In the genomic region with DNA sequence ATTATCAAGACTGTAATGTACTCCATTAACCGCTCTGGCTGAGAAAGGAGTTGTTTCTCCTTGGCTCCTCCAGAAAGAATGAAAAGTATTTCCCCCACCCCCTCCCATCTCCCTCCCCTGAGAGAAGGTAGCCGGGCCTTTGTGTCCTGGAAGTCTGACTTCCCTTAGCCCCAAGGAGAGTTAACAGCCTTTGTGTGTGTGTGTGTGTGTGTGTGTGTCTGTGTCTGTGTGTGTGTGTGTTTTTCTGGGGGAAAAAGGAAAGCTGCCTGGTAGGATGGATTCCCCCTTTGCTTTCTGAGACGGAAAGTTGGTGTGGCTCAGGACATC, we compare ENCODE assay signal across 15 cellular contexts. TPM values are rescaled to one million over a fixed set of nuclear protein-coding genes. Genes with fewer than 3 reads are reported as not detected.
DNase-seq lines count a peak whose midpoint lies in the region; ATAC-seq and TF ChIP-seq lines count a peak whose summit lies in the region.
"Had no signal": no experiment of that assay in that cellular context is flagged by ENCODE, and none has a peak within 500 bp of the region (broad histone marks: within the 10 kb centered on the region; RNA-seq: fewer than 3 reads in every experiment).

No MANE protein-coding gene starts in this region.

- H3K27ac ChIP-seq in right cardiac atrium (ENCODE audit: low read length) (no peak overlapping the region), neuronal stem cell (replicated peaks; ENCODE audit: low read length) (peak overlapping the region; percentile 54)
- H3K27ac ChIP-seq in CD4-positive, alpha-beta memory T cell (ENCODE audit: low read depth, low read length), result no peak overlapping the region
- H3K27ac ChIP-seq: epithelial cell of prostate, Peyer's patch had no signal

- peak overlapping the region; percentile 50 for H3K4me2 ChIP-seq in neuronal stem cell (ENCODE audit: insufficient read depth, low read length, poor library complexity, severe bottlenecking)

- H2BK120ac ChIP-seq in neuronal stem cell (ENCODE audit: low read depth, low read length), result no peak overlapping the region

- peaks cover 16% of the 10 kb centered on the region for H3K4me1 ChIP-seq in HAP-1
- peaks cover 7% of the 10 kb centered on the region for H3K4me1 ChIP-seq in right cardiac atrium (ENCODE audit: control insufficient read depth, insufficient read depth, low read length)
- peaks cover 13 to 15% of the 10 kb centered on the region in 2 donors for H3K4me1 ChIP-seq in neuronal stem cell (ENCODE audit: control insufficient read depth in 2 of 2, insufficient read depth in 1 of 2, low read depth in 1 of 2, low read length in 2 of 2)
- no peaks in the 10 kb centered on the region for H3K4me1 ChIP-seq in CD4-positive, alpha-beta memory T cell (ENCODE audit: insufficient read depth, low read length)
- H3K4me1 ChIP-seq: Peyer's patch had no signal

- no peaks in the 10 kb centered on the region for H3K27me3 Mint-ChIP-seq in WTC11 (ENCODE audit: low read depth)
- H3K27me3 Mint-ChIP-seq in CD4-positive, alpha-beta memory T cell, result peaks cover 0 to 2% of the 10 kb centered on the region in 2 donors
- H3K27me3 Mint-ChIP-seq in naive thymus-derived CD8-positive, alpha-beta T cell, result no peaks in the 10 kb centered on the region

- H3K36me3 ChIP-seq in HAP-1 (replicated peaks) (no peaks in the 10 kb centered on the region), neuronal stem cell (replicated peaks in 1 of 2; ENCODE audit: control insufficient read depth in 2 of 2, insufficient read depth in 2 of 2, low read length in 2 of 2) (no peaks in the 10 kb centered on the region)
- no peaks in the 10 kb centered on the region for H3K36me3 ChIP-seq in CD4-positive, alpha-beta memory T cell (ENCODE audit: insufficient read depth, low read length)
- H3K36me3 ChIP-seq: Peyer's patch had no signal

- H3K27ac Mint-ChIP-seq in WTC11, result peak overlapping the region; percentile 73
- no peak overlapping the region for H3K27ac Mint-ChIP-seq in CD4-positive, alpha-beta memory T cell
- no peak overlapping the region for H3K27ac Mint-ChIP-seq in naive thymus-derived CD8-positive, alpha-beta T cell
- H3K27ac Mint-ChIP-seq: activated T-helper 2 cell treated with anti-CD3 and anti-CD28 coated beads, Interferon-gamma antibody, Interleukin-2, Interleukin-4, amounts not matched to agents 10 μg/mL and 5 μg/mL and 100 μg/mL, durations not matched to agents 14 hours and 24 hours and 36 hours; naive thymus-derived CD4-positive, alpha-beta T cell had no signal

- H2BK12ac ChIP-seq in neuronal stem cell (ENCODE audit: low read length), result no peak overlapping the region

- in situ Hi-C loops in HAP-1 (cut with MboI; ENCODE audit: low sequenced_read_pairs), result no loop called here

- H3K9ac ChIP-seq in neuronal stem cell (ENCODE audit: low read depth, low read length, poor library complexity), result no peak overlapping the region

- no peaks in the 10 kb centered on the region for H3K36me3 Mint-ChIP-seq in WTC11
- no peaks in the 10 kb centered on the region for H3K36me3 Mint-ChIP-seq in CD4-positive, alpha-beta memory T cell
- H3K36me3 Mint-ChIP-seq in naive thymus-derived CD8-positive, alpha-beta T cell, result no peaks in the 10 kb centered on the region
- H3K36me3 Mint-ChIP-seq: CD8-positive, alpha-beta memory T cell; naive thymus-derived CD4-positive, alpha-beta T cell had no signal

- H2BK15ac ChIP-seq in neuronal stem cell (ENCODE audit: low read length), result peak overlapping the region; percentile 6

- H4K8ac ChIP-seq in neuronal stem cell (ENCODE audit: low read depth, low read length), result no peak overlapping the region

- no peak overlapping the region for H2AK5ac ChIP-seq in neuronal stem cell (ENCODE audit: low read depth, low read length)

- H3K23ac ChIP-seq in neuronal stem cell (ENCODE audit: low read depth, low read length, poor library complexity), result no peak overlapping the region

- CTCF ChIA-PET in WTC11 (lab: Charles Lee), result interaction anchor here (2.8 kb wide), 1 partner anchor 10 kb away, joined by 20 read pairs; no protein-coding TSS in a partner anchor
- CTCF ChIA-PET in CD4-positive, alpha-beta memory T cell (lab: Charles Lee; ENCODE audit: partially characterized antibody), result interaction anchor here (0.6 kb wide), 1 partner anchor 33 kb away, joined by 3 read pairs; no protein-coding TSS in a partner anchor

- no peak overlapping the region for H3K14ac ChIP-seq in neuronal stem cell (ENCODE audit: low read length)

- H3K9me3 ChIP-seq in HAP-1 (no peaks in the 10 kb centered on the region), right cardiac atrium (ENCODE audit: control insufficient read depth, low read length) (no peaks in the 10 kb centered on the region), neuronal stem cell (replicated peaks in 1 of 2; ENCODE audit: control insufficient read depth in 2 of 2, insufficient read depth in 1 of 2, low read depth in 1 of 2, low read length in 2 of 2) (no peaks in the 10 kb centered on the region)
- no peaks in the 10 kb centered on the region for H3K9me3 ChIP-seq in CD4-positive, alpha-beta memory T cell (ENCODE audit: control insufficient read depth in 1 of 2, low read length in 2 of 2)
- H3K9me3 ChIP-seq: Peyer's patch had no signal

- POLR2A ChIA-PET in WTC11 (lab: Charles Lee), result interaction anchor here (0.9 to 1.0 kb wide), 2 partner anchors 9 to 102 kb away, joined by 3 to 5 read pairs; no protein-coding TSS in a partner anchor
- POLR2A ChIA-PET in CD4-positive, alpha-beta memory T cell (lab: Charles Lee; ENCODE audit: partially characterized antibody), result no interaction called here
- POLR2A ChIA-PET in naive thymus-derived CD8-positive, alpha-beta T cell (lab: Charles Lee), result no interaction called here

- intact Hi-C loops in right cardiac atrium (cut with DNase I), result no loop called here
- intact Hi-C loops in CD4-positive, alpha-beta memory T cell (cut with micrococcal nuclease), result no loop called here

- no peak for TF ChIP-seq CTCF in WTC11 (IDR thresholded peaks at IDR 0.05)

- WGBS in right cardiac atrium, result 36% methylated on average over 3 of the region's 3 CpGs
- WGBS in neuronal stem cell (ENCODE audit: extremely low coverage in 2 of 2, insufficient read length in 2 of 2, insufficient replicate concordance in 1 of 2), 2 donors, result no CpG with 5 or more reads among the region's 3 CpGs

- H4K91ac ChIP-seq in neuronal stem cell (ENCODE audit: low read depth, low read length, poor library complexity), result no peak overlapping the region

- no peak overlapping the region for H3K4ac ChIP-seq in neuronal stem cell (ENCODE audit: low read length)

- no peaks in the 10 kb centered on the region for H3K27me3 ChIP-seq in HAP-1 (ENCODE audit: low read depth)
- H3K27me3 ChIP-seq in right cardiac atrium (ENCODE audit: control insufficient read depth, insufficient read depth), result no peaks in the 10 kb centered on the region
- no peaks in the 10 kb centered on the region for H3K27me3 ChIP-seq in neuronal stem cell (ENCODE audit: control insufficient read depth in 3 of 3, insufficient read depth in 3 of 3, low read depth in 1 of 3, low read length in 3 of 3)
- H3K27me3 ChIP-seq in CD4-positive, alpha-beta memory T cell (ENCODE audit: insufficient read depth, low read length), result no peaks in the 10 kb centered on the region
- H3K27me3 ChIP-seq: Peyer's patch had no signal

- H3K18ac ChIP-seq in neuronal stem cell (ENCODE audit: low read length), result no peak overlapping the region

- H2AFZ ChIP-seq in neuronal stem cell (ENCODE audit: low read length), result peak overlapping the region; percentile 76

- H3K4me3 Mint-ChIP-seq in WTC11, result peak overlapping the region; percentile 55
- no peak overlapping the region for H3K4me3 Mint-ChIP-seq in CD4-positive, alpha-beta memory T cell
- H3K4me3 Mint-ChIP-seq in naive thymus-derived CD8-positive, alpha-beta T cell, result no peak overlapping the region
- H3K4me3 Mint-ChIP-seq: CD8-positive, alpha-beta memory T cell; naive thymus-derived CD4-positive, alpha-beta T cell had no signal

- peaks cover 52% of the 10 kb centered on the region for H3K4me1 Mint-ChIP-seq in WTC11
- H3K4me1 Mint-ChIP-seq in CD4-positive, alpha-beta memory T cell, result no peaks in the 10 kb centered on the region
- no peaks in the 10 kb centered on the region for H3K4me1 Mint-ChIP-seq in naive thymus-derived CD8-positive, alpha-beta T cell
- H3K4me1 Mint-ChIP-seq: CD8-positive, alpha-beta memory T cell had no signal

- peak; percentile 85 for ATAC-seq in WTC11
- peak; percentile 38 to 53 for ATAC-seq in right cardiac atrium
- ATAC-seq in HG03342 (IDR thresholded peaks at IDR 0.05; ENCODE audit: unreplicated experiment), result no peak
- ATAC-seq in naive thymus-derived CD8-positive, alpha-beta T cell, result no peak
- ATAC-seq: naive thymus-derived CD4-positive, alpha-beta T cell had no signal

- no peaks in the 10 kb centered on the region for H3K79me1 ChIP-seq in neuronal stem cell (ENCODE audit: low read depth, low read length)

- DNase-seq in HAP-1 (ENCODE audit: low spot score in 2 of 2) (peak; percentile 60 to 62), WTC11 (ENCODE audit: low spot score) (peak; percentile 43), right cardiac atrium (no peak), neuronal stem cell (ENCODE audit: low spot score) (peak; percentile 60), NCI-H1048 (lab: John Stamatoyannopoulos, UW) (no peak)
- DNase-seq in CD4-positive, alpha-beta memory T cell, result no peak
- DNase-seq in naive thymus-derived CD8-positive, alpha-beta T cell, result no peak
- DNase-seq: activated CD4-positive, alpha-beta T cell treated with anti-CD3 and anti-CD28 coated beads, Interleukin-2, amount 50 U/mL, for 4 hours; CD8-positive, alpha-beta memory T cell; naive thymus-derived CD4-positive, alpha-beta T cell; NCI-H345; Peyer's patch had no signal

- no peaks in the 10 kb centered on the region for H3K9me3 Mint-ChIP-seq in WTC11
- H3K9me3 Mint-ChIP-seq in CD4-positive, alpha-beta memory T cell, result no peaks in the 10 kb centered on the region
- H3K9me3 Mint-ChIP-seq in naive thymus-derived CD8-positive, alpha-beta T cell, result no peaks in the 10 kb centered on the region
- H3K9me3 Mint-ChIP-seq: activated T-helper 2 cell treated with anti-CD3 and anti-CD28 coated beads, Interferon-gamma antibody, Interleukin-2, Interleukin-4, amounts not matched to agents 10 μg/mL and 5 μg/mL and 100 μg/mL, durations not matched to agents 14 hours and 24 hours and 36 hours; CD8-positive, alpha-beta memory T cell had no signal

- no peak overlapping the region for H3K4me3 ChIP-seq in HAP-1
- no peak overlapping the region for H3K4me3 ChIP-seq in right cardiac atrium (ENCODE audit: low read length)
- H3K4me3 ChIP-seq in neuronal stem cell (ENCODE audit: low read length in 2 of 2), result peak overlapping the region in 1 of 2 donors; percentile 29
- no peak overlapping the region for H3K4me3 ChIP-seq in CD4-positive, alpha-beta memory T cell (ENCODE audit: low read length in 2 of 2)
- H3K4me3 ChIP-seq: Peyer's patch had no signal

- no peak overlapping the region for H2BK5ac ChIP-seq in neuronal stem cell (ENCODE audit: low read length)

RNA-seq across cellular contexts. Expression of a gene that starts 54.3 kb away (rescaled TPM):
- total RNA-seq in WTC11 (2021) (115 to 124 TPM (median 121 TPM) in 3 replicates), right cardiac atrium (10 to 100 TPM; 47.9 to 64.4 (median 53.0) TPM)
- polyA plus RNA-seq in right cardiac atrium, result 51.8 TPM
- polyA plus RNA-seq in neuronal stem cell (2013, experiment 1 of 2), result 320 TPM
- polyA plus RNA-seq in neuronal stem cell (2013, experiment 2 of 2), result 317 TPM
- 10 to 100 TPM; 59.5 to 61.4 TPM for total RNA-seq in CD4-positive, alpha-beta memory T cell
- polyA plus RNA-seq in CD4-positive, alpha-beta memory T cell, result 10 to 100 TPM; 10.9 to 12.0 TPM
- total RNA-seq in naive thymus-derived CD8-positive, alpha-beta T cell, result 10 to 100 TPM; 57.0 to 65.6 TPM
- 10 to 100 TPM in 1 of 3 donors, 1 to 10 TPM in 2; 5.6 to 14.7 (median 9.8) TPM for polyA plus RNA-seq in naive thymus-derived CD8-positive, alpha-beta T cell

Comparison
In these comparisons a context has a peak if more than half of its experiments do, and no peak if none do; other contexts are left out.
1. DNase-seq: peak in HAP-1 (2 of 2), WTC11 (single experiment) and neuronal stem cell (single experiment); none in right cardiac atrium (0 of 3), CD4-positive, alpha-beta memory T cell (0 of 5), NCI-H1048 (single experiment) and naive thymus-derived CD8-positive, alpha-beta T cell (0 of 10).
2. ATAC-seq: peak in WTC11 (single experiment) and right cardiac atrium (2 of 2); none in HG03342 (single experiment) and naive thymus-derived CD8-positive, alpha-beta T cell (0 of 2).